Comparison of ENCODE assay signal across 15 cellular contexts in the genomic region with DNA sequence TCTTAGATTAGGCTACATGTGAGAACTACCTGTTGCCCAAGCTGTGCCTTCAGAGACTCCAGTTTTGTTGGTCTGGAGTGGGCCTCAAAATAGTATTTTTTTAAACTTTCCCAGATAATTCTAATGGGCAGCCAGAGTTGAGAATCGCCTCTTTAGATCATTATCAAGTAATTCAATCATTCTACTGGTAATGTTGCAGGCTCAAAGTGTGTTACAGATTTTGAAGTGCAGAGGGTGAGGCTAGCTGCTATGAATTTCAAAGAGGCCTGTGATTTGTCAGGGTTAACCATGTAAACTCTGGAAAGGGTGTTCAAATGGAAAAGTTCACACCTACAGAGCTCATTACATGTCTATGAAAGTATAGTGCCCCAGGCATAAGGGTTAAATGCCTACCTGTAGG.
DNase-seq lines count a peak whose midpoint lies in the region; ATAC-seq and TF ChIP-seq lines count a peak whose summit lies in the region.
"Had no signal": no experiment of that assay in that cellular context is flagged by ENCODE, and none has a peak within 500 bp of the region (broad histone marks: within the 10 kb centered on the region; RNA-seq: fewer than 3 reads in every experiment).

No MANE protein-coding gene starts in this region.

- intact Hi-C loops in posterior cingulate gyrus (cut with DNase I) = no loop called here

- no peak; the same call in 2 of the 3 replicates for ATAC-seq in SK-N-SH treated with all-trans-retinoic acid at 6 μM for 48 hours

- peak; percentile 49 for DNase-seq in NCI-H69 (lab: John Stamatoyannopoulos, UW)
- DNase-seq in NCI-H524 treated with DMSO at 0.1 percent for 48 hours (lab: John Stamatoyannopoulos, UW) = no peak
- DNase-seq in D341Med (ENCODE audit: low spot score) = no peak
- DNase-seq in posterior cingulate gyrus = no peak
- DNase-seq: 8988T; ACHN; BE2C; C1 segment of cervical spinal cord; CD4-positive, alpha-beta memory T cell; CD4-positive, CD25-positive, alpha-beta regulatory T cell; CD8-positive, alpha-beta memory T cell; COR-L47; DMS79 treated with DMSO at 0.1 percent for 48 hours; GF-D8 had no signal

TF ChIP-seq in SK-N-SH treated with all-trans-retinoic acid at 6 μM for 48 hours, 23 proteins besides CTCF, POLR2A, EP300 and RAD21:
- TF ChIP-seq CSDC2 (CRISPR knock-in tag; IDR thresholded peaks at IDR 0.05) (no peak), PPARA (CRISPR knock-in tag; IDR thresholded peaks at IDR 0.05; ENCODE audit: borderline replicate concordance) (no peak), ZFP3 (CRISPR knock-in tag; IDR thresholded peaks at IDR 0.05) (no peak), OSR1 (CRISPR knock-in tag; IDR thresholded peaks at IDR 0.05) (no peak), ISL1 (CRISPR knock-in tag; IDR thresholded peaks at IDR 0.05) (0 out of 2 replicates have a peak, but pooled peaks have one; percentile 25), TOX (CRISPR knock-in tag; IDR thresholded peaks at IDR 0.05; ENCODE audit: borderline replicate concordance) (no peak), ZFP30 (CRISPR knock-in tag; IDR thresholded peaks at IDR 0.05) (no peak), TCF4 (CRISPR knock-in tag; IDR thresholded peaks at IDR 0.05; ENCODE audit: borderline replicate concordance) (peak; percentile 13; the same call in 1 of the 2 replicates), ARNTL (CRISPR knock-in tag; IDR thresholded peaks at IDR 0.05; ENCODE audit: borderline replicate concordance, low read depth) (no peak), GLIS3 (CRISPR knock-in tag; IDR thresholded peaks at IDR 0.05) (no peak)
- TF ChIP-seq, protein P1, sequence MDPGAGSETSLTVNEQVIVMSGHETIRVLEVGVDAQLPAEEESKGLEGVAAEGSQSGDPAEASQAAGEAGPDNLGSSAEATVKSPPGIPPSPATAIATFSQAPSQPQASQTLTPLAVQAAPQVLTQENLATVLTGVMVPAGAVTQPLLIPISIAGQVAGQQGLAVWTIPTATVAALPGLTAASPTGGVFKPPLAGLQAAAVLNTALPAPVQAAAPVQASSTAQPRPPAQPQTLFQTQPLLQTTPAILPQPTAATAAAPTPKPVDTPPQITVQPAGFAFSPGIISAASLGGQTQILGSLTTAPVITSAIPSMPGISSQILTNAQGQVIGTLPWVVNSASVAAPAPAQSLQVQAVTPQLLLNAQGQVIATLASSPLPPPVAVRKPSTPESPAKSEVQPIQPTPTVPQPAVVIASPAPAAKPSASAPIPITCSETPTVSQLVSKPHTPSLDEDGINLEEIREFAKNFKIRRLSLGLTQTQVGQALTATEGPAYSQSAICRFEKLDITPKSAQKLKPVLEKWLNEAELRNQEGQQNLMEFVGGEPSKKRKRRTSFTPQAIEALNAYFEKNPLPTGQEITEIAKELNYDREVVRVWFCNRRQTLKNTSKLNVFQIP (CRISPR knock-in tag; IDR thresholded peaks at IDR 0.05; ENCODE audit: borderline replicate concordance, low read depth) = no peak
- TF ChIP-seq, protein P2, sequence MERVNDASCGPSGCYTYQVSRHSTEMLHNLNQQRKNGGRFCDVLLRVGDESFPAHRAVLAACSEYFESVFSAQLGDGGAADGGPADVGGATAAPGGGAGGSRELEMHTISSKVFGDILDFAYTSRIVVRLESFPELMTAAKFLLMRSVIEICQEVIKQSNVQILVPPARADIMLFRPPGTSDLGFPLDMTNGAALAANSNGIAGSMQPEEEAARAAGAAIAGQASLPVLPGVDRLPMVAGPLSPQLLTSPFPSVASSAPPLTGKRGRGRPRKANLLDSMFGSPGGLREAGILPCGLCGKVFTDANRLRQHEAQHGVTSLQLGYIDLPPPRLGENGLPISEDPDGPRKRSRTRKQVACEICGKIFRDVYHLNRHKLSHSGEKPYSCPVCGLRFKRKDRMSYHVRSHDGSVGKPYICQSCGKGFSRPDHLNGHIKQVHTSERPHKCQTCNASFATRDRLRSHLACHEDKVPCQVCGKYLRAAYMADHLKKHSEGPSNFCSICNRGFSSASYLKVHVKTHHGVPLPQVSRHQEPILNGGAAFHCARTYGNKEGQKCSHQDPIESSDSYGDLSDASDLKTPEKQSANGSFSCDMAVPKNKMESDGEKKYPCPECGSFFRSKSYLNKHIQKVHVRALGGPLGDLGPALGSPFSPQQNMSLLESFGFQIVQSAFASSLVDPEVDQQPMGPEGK (CRISPR knock-in tag; IDR thresholded peaks at IDR 0.05; ENCODE audit: borderline replicate concordance) = no peak
- TF ChIP-seq, protein P3, sequence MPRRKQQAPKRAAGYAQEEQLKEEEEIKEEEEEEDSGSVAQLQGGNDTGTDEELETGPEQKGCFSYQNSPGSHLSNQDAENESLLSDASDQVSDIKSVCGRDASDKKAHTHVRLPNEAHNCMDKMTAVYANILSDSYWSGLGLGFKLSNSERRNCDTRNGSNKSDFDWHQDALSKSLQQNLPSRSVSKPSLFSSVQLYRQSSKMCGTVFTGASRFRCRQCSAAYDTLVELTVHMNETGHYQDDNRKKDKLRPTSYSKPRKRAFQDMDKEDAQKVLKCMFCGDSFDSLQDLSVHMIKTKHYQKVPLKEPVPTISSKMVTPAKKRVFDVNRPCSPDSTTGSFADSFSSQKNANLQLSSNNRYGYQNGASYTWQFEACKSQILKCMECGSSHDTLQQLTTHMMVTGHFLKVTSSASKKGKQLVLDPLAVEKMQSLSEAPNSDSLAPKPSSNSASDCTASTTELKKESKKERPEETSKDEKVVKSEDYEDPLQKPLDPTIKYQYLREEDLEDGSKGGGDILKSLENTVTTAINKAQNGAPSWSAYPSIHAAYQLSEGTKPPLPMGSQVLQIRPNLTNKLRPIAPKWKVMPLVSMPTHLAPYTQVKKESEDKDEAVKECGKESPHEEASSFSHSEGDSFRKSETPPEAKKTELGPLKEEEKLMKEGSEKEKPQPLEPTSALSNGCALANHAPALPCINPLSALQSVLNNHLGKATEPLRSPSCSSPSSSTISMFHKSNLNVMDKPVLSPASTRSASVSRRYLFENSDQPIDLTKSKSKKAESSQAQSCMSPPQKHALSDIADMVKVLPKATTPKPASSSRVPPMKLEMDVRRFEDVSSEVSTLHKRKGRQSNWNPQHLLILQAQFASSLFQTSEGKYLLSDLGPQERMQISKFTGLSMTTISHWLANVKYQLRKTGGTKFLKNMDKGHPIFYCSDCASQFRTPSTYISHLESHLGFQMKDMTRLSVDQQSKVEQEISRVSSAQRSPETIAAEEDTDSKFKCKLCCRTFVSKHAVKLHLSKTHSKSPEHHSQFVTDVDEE (CRISPR knock-in tag; IDR thresholded peaks at IDR 0.05) = no peak
- TF ChIP-seq, protein P4, sequence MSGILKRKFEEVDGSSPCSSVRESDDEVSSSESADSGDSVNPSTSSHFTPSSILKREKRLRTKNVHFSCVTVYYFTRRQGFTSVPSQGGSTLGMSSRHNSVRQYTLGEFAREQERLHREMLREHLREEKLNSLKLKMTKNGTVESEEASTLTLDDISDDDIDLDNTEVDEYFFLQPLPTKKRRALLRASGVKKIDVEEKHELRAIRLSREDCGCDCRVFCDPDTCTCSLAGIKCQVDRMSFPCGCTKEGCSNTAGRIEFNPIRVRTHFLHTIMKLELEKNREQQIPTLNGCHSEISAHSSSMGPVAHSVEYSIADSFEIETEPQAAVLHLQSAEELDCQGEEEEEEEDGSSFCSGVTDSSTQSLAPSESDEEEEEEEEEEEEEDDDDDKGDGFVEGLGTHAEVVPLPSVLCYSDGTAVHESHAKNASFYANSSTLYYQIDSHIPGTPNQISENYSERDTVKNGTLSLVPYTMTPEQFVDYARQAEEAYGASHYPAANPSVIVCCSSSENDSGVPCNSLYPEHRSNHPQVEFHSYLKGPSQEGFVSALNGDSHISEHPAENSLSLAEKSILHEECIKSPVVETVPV (CRISPR knock-in tag; IDR thresholded peaks at IDR 0.05) = no peak
